Comparison of ENCODE assay signal across 17 cellular contexts in genomic region chr11:121086866-121087265, GRCh38. TPM values are rescaled to one million over a fixed set of nuclear protein-coding genes. Genes with fewer than 3 reads are reported as not detected.
DNase-seq lines count a peak whose midpoint lies in the region; TF ChIP-seq lines count a peak whose summit lies in the region.
"Had no signal": no experiment of that assay in that cellular context is flagged by ENCODE, and none has a peak within 500 bp of the region (broad histone marks: within the 10 kb centered on the region; RNA-seq: fewer than 3 reads in every experiment).

No MANE protein-coding gene starts in this region.

- no peak overlapping the region for H3K4me3 Mint-ChIP-seq in chondrocyte (ENCODE audit: unreplicated experiment)
- H3K4me3 Mint-ChIP-seq in endodermal cell: no peak overlapping the region
- no peak overlapping the region for H3K4me3 Mint-ChIP-seq in activated naive CD4-positive, alpha-beta T cell treated with anti-CD3 and anti-CD28 coated beads for 36 hours

- intact Hi-C loops in activated naive CD4-positive, alpha-beta T cell treated with anti-CD3 and anti-CD28 coated beads for 36 hours (cut with micrococcal nuclease): no loop called here

- no peak for TF ChIP-seq CTCF in chondrocyte (IDR thresholded peaks at IDR 0.05)
- no peak for TF ChIP-seq CTCF in endodermal cell (conservative IDR thresholded peaks at IDR 0.05)

- H3K9me3 Mint-ChIP-seq in chondrocyte (ENCODE audit: low read depth) (no peaks in the 10 kb centered on the region), endodermal cell (no peaks in the 10 kb centered on the region)
- H3K9me3 Mint-ChIP-seq in activated naive CD4-positive, alpha-beta T cell treated with anti-CD3 and anti-CD28 coated beads for 36 hours: no peaks in the 10 kb centered on the region

- CTCF ChIA-PET in activated naive CD4-positive, alpha-beta T cell treated with anti-CD3 and anti-CD28 coated beads for 36 hours (lab: Charles Lee): interaction anchor here (0.6 kb wide), 1 partner anchor 104 kb away, joined by 3 read pairs; no protein-coding TSS in a partner anchor

- peak; percentile 52 for DNase-seq in Daoy (ENCODE audit: low read depth)
- DNase-seq in M059J (ENCODE audit: low read depth): peak; percentile 57
- no peak for DNase-seq in chondrocyte (ENCODE audit: low spot score)
- DNase-seq in iris pigment epithelial cell (ENCODE audit: low read depth): peak; percentile 27
- DNase-seq in endodermal cell: no peak
- no peak for DNase-seq in foreskin melanocyte
- no peak for DNase-seq in activated naive CD4-positive, alpha-beta T cell treated with anti-CD3 and anti-CD28 coated beads for 36 hours
- DNase-seq in activated T-cell treated with anti-CD3 and anti-CD28 coated beads, Interleukin-2, amount 50 U/mL, for 48 hours: no peak
- DNase-seq: AML-193, Caco-2, HCEC 1CT, NCI-H1048, NCI-H187, NCI-H446, NCI-H748 treated with DMSO at 0.1 percent for 48 hours, PC-9 had no signal

- H3K4me3 ChIP-seq in endodermal cell (ENCODE audit: low read length): no peak overlapping the region
- H3K4me3 ChIP-seq: PC-9, SK-N-MC had no signal

- H3K36me3 ChIP-seq in endodermal cell (ENCODE audit: control insufficient read depth, insufficient read depth, low read length): peaks cover 60% of the 10 kb centered on the region

- 98 to 100% methylated on average over 2 to 4 of the region's 4 CpGs for WGBS in endodermal cell (ENCODE audit: insufficient coverage in 1 of 2, insufficient read length in 1 of 2), 2 experiments

- H3K9me3 ChIP-seq in endodermal cell (ENCODE audit: control insufficient read depth, low read length): no peaks in the 10 kb centered on the region
- H3K9me3 ChIP-seq: Caco-2 had no signal

- no peaks in the 10 kb centered on the region for H3K4me1 ChIP-seq in endodermal cell (ENCODE audit: control insufficient read depth, insufficient read depth, low read length)

- H3K36me3 Mint-ChIP-seq in chondrocyte (ENCODE audit: low read depth) (peaks cover 16% of the 10 kb centered on the region), endodermal cell (ENCODE audit: low read depth) (peaks cover 36% of the 10 kb centered on the region)
- H3K36me3 Mint-ChIP-seq in activated naive CD4-positive, alpha-beta T cell treated with anti-CD3 and anti-CD28 coated beads for 36 hours (ENCODE audit: low read depth): peaks cover 10% of the 10 kb centered on the region

- H3K27ac ChIP-seq in endodermal cell (ENCODE audit: low read depth, low read length): no peak overlapping the region
- H3K27ac ChIP-seq: PC-9, SK-N-MC had no signal

- H3K27me3 Mint-ChIP-seq in chondrocyte (ENCODE audit: low read depth) (no peaks in the 10 kb centered on the region), endodermal cell (ENCODE audit: insufficient read depth) (no peaks in the 10 kb centered on the region)
- H3K27me3 Mint-ChIP-seq in activated naive CD4-positive, alpha-beta T cell treated with anti-CD3 and anti-CD28 coated beads for 36 hours (ENCODE audit: low read depth): no peaks in the 10 kb centered on the region

- peaks cover 11% of the 10 kb centered on the region for H3K4me1 Mint-ChIP-seq in chondrocyte (ENCODE audit: low read depth)
- H3K4me1 Mint-ChIP-seq in endodermal cell: peaks cover 2% of the 10 kb centered on the region
- H3K4me1 Mint-ChIP-seq in activated naive CD4-positive, alpha-beta T cell treated with anti-CD3 and anti-CD28 coated beads for 36 hours (ENCODE audit: low read depth): no peaks in the 10 kb centered on the region

- peak overlapping the region; percentile 3 for H3K27ac Mint-ChIP-seq in chondrocyte (ENCODE audit: unreplicated experiment)
- H3K27ac Mint-ChIP-seq in endodermal cell: no peak overlapping the region
- H3K27ac Mint-ChIP-seq in activated naive CD4-positive, alpha-beta T cell treated with anti-CD3 and anti-CD28 coated beads for 36 hours: no peak overlapping the region

- H3K9ac ChIP-seq in endodermal cell (ENCODE audit: extremely low read depth, low read length, poor library complexity, severe bottlenecking): no peak overlapping the region

- no peaks in the 10 kb centered on the region for H3K27me3 ChIP-seq in endodermal cell (ENCODE audit: control insufficient read depth, insufficient read depth, low read length, poor library complexity, severe bottlenecking)

RNA-seq across cellular contexts. Expression of gene TECTA, which starts 14.2 kb away (rescaled TPM):
- 0.17 and 0.42 TPM in 2 replicates for total RNA-seq in Daoy (2014; rRNA removed; shearing (Covaris generic))
- total RNA-seq in M059J (2014; rRNA removed; shearing (Covaris generic)): 0.17 and 0.32 TPM in 2 replicates
- total RNA-seq in chondrocyte (0.41 to 1.2 TPM (median 0.75 TPM) in 3 replicates), endodermal cell (1 to 10 TPM; 1.4 to 2.2 TPM)
- 1.7 TPM for polyA plus RNA-seq in endodermal cell (2013, experiment 1 of 2)
- polyA plus RNA-seq in endodermal cell (2013, experiment 2 of 2): 1.7 TPM
- under 1 TPM; 0.07 to 0.12 TPM for total RNA-seq in activated naive CD4-positive, alpha-beta T cell treated with anti-CD3 and anti-CD28 coated beads for 36 hours

Comparison
In these comparisons a context has a peak if more than half of its experiments do, and no peak if none do; other contexts are left out.
1. DNase-seq: peak in Daoy (single experiment), M059J (single experiment) and iris pigment epithelial cell (single experiment); none in chondrocyte (single experiment), endodermal cell (single experiment), foreskin melanocyte (single experiment), activated naive CD4-positive, alpha-beta T cell treated with anti-CD3 and anti-CD28 coated beads for 36 hours (single experiment) and activated T-cell treated with anti-CD3 and anti-CD28 coated beads, Interleukin-2, amount 50 U/mL, for 48 hours (0 of 2).